Comparison of ENCODE assay signal across 25 cellular contexts in genomic region chr12:1456885-1457284, GRCh38.
"Had no signal": no experiment of that assay in that cellular context is flagged by ENCODE, and none has a peak within 500 bp of the region (broad histone marks: within the 10 kb centered on the region; RNA-seq: fewer than 3 reads in every experiment).

No MANE protein-coding gene starts in this region.

- H3K36me3 ChIP-seq: adrenal gland had no signal

- H3K27me3 Mint-ChIP-seq: activated naive CD8-positive, alpha-beta T cell treated with anti-CD3 and anti-CD28 coated beads, Interleukin-2, amount 10 ng/mL, durations not matched to agents 7 days and 5 days had no signal

- DNase-seq: activated CD4-positive, alpha-beta T cell treated with anti-CD3 and anti-CD28 coated beads for 48 hours; activated CD4-positive, alpha-beta T cell treated with anti-CD3 and anti-CD28 coated beads, Interleukin-2, amount 50 U/mL, for 4 hours; activated CD4-positive, CD25-positive, alpha-beta regulatory T cell treated with anti-CD3 and anti-CD28 coated beads, Interleukin-2, amount 50 U/mL, for 72 hours; activated CD8-positive, alpha-beta memory T cell treated with anti-CD3 and anti-CD28 coated beads, Interleukin-2, amount 50 U/mL, for 48 hours; activated CD8-positive, alpha-beta T cell treated with anti-CD3 and anti-CD28 coated beads, Interleukin-2, amount 10 ng/mL, durations not matched to agents 7 days and 5 days; activated naive CD4-positive, alpha-beta T cell treated with anti-CD3 and anti-CD28 coated beads, Interleukin-2, amount 50 U/mL, for 16 hours; activated naive CD8-positive, alpha-beta T cell treated with anti-CD3 and anti-CD28 coated beads, Interleukin-2, amount 10 ng/mL, durations not matched to agents 7 days and 5 days; activated T-cell treated with anti-CD3 and anti-CD28 coated beads, Interleukin-2, amount 50 U/mL, for 1 hour; adrenal gland; anterior cingulate cortex; MM.1S; NCI-H1105; NCI-H1436; NCI-H1694 treated with DMSO at 0.1 percent for 48 hours; NCI-H2029 treated with DMSO at 0.1 percent for 48 hours; NCI-H345; NCI-H510A; NCI-H69; NK-92 treated with Interleukin-12 subunit alpha and Interleukin-12 subunit beta, amount 100 ng/mL, for 24 hours; OCI-M1; RPMI8226; SHP77 had no signal

- ATAC-seq: activated CD8-positive, alpha-beta T cell treated with anti-CD3 and anti-CD28 coated beads, Interleukin-2, amount 10 ng/mL, durations not matched to agents 7 days and 5 days; Panc1; WTC11 had no signal

- H3K4me3 ChIP-seq: adrenal gland had no signal

- H3K27ac ChIP-seq: adrenal gland had no signal

- H3K4me1 ChIP-seq: adrenal gland had no signal

- H3K4me3 Mint-ChIP-seq: activated CD8-positive, alpha-beta T cell treated with anti-CD3 and anti-CD28 coated beads, Interleukin-2, amount 10 ng/mL, durations not matched to agents 7 days and 5 days; activated naive CD8-positive, alpha-beta T cell treated with anti-CD3 and anti-CD28 coated beads, Interleukin-2, amount 10 ng/mL, durations not matched to agents 7 days and 5 days; T-helper 1 cell treated with Interleukin-12 subunit alpha and Interleukin-12 subunit beta and Interleukin-4 antibody, amounts not matched to agents 30 μg/mL and 1 μg/mL, for 36 hours; WTC11 had no signal

- H3K27ac Mint-ChIP-seq: activated CD8-positive, alpha-beta T cell treated with anti-CD3 and anti-CD28 coated beads, Interleukin-2, amount 10 ng/mL, durations not matched to agents 7 days and 5 days; activated naive CD8-positive, alpha-beta T cell treated with anti-CD3 and anti-CD28 coated beads, Interleukin-2, amount 10 ng/mL, durations not matched to agents 7 days and 5 days; T-helper 1 cell treated with Interleukin-12 subunit alpha and Interleukin-12 subunit beta and Interleukin-4 antibody, amounts not matched to agents 30 μg/mL and 1 μg/mL, for 36 hours; WTC11 had no signal

- H3K9me3 ChIP-seq: adrenal gland had no signal

- H3K27me3 ChIP-seq: adrenal gland had no signal
